11 cellular contexts compared by ENCODE assay signal in the genomic region with DNA sequence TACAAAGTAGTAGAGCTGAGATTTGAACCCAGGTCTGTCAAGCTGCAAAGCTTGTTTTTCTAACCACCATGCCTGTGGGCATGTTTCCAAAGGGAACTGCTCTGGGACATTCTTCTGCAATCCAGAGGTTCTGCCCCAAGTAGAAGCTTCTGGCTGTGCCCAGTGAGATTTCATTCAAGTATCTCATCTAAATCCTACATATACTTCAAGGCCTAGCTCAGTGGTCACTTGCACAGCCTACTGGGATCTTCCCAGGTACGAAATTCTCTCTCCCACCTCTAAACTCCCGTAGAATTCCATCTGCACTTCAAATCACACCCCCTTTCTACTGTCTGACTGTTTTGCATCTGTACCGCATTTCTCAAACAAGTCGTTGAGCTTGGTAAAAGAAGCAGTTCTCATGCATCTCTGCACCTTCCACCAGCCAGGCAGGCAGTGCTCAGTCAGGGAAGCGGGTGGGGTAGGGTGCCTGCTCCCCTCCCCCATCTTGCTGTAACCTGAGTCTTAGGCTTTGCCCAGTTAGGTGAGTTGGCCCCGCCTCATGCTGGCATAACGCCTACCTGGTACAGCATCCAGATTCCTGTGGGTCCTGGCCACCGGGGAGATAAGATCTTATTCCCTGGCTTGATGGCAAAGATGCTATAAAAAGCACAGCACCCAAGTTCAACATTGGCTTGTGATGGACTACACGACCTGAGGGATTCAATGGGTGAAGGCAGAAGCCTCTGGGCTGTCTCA. TPM values are rescaled to one million over a fixed set of nuclear protein-coding genes. Genes with fewer than 3 reads are reported as not detected.
DNase-seq lines count a peak whose midpoint lies in the region; ATAC-seq and TF ChIP-seq lines count a peak whose summit lies in the region.
"Had no signal": no experiment of that assay in that cellular context is flagged by ENCODE, and none has a peak within 500 bp of the region (broad histone marks: within the 10 kb centered on the region; RNA-seq: fewer than 3 reads in every experiment).

No MANE protein-coding gene starts in this region.

- peak; percentile 23 for DNase-seq in NCI-H146 (lab: John Stamatoyannopoulos, UW)
- DNase-seq in NCI-H146 treated with DMSO at 0.1 percent for 48 hours (lab: John Stamatoyannopoulos, UW; ENCODE audit: unreplicated experiment), result no peak
- peak; percentile 30 for DNase-seq in NCI-H345 treated with DMSO at 0.1 percent for 48 hours (lab: John Stamatoyannopoulos, UW; ENCODE audit: unreplicated experiment)
- DNase-seq in iPS-NIHi11 (ENCODE audit: low spot score), result peak; percentile 74
- DNase-seq in stomach, result peak; percentile 97
- DNase-seq in NCI-H1694 (lab: John Stamatoyannopoulos, UW), result no peak
- DNase-seq in Peyer's patch, result no peak
- DNase-seq: activated CD8-positive, alpha-beta T cell treated with anti-CD3 and anti-CD28 coated beads, Interleukin-2, amount 10 ng/mL, durations not matched to agents 7 days and 5 days; midbrain; NCI-H446 had no signal

- TF ChIP-seq CTCF in stomach (IDR thresholded peaks at IDR 0.05) (no peak), Peyer's patch (IDR thresholded peaks at IDR 0.05) (no peak)

- H3K27ac ChIP-seq in stomach, result peak overlapping the region; percentile 5 to 80 (median 38)
- no peak overlapping the region for H3K27ac ChIP-seq in Peyer's patch

- no peak for TF ChIP-seq EP300 in stomach (IDR thresholded peaks at IDR 0.05)

- TF ChIP-seq POLR2A in stomach (IDR thresholded peaks at IDR 0.05) (no peak), Peyer's patch (IDR thresholded peaks at IDR 0.05) (no peak)

- H3K36me3 ChIP-seq in stomach (peaks cover 0 to 17% (median 2%) of the 10 kb centered on the region in 4 donors), Peyer's patch (no peaks in the 10 kb centered on the region)

- H3K9me3 ChIP-seq in stomach, result no peaks in the 10 kb centered on the region
- no peaks in the 10 kb centered on the region for H3K9me3 ChIP-seq in Peyer's patch

- H3K4me3 ChIP-seq in stomach, result no peak overlapping the region
- no peak overlapping the region for H3K4me3 ChIP-seq in Peyer's patch

- ATAC-seq in GM18861 (IDR thresholded peaks at IDR 0.05; ENCODE audit: unreplicated experiment), result no peak

- H3K4me1 ChIP-seq in stomach (peaks cover 89 to 100% (median 96%) of the 10 kb centered on the region in 4 donors), Peyer's patch (peaks cover 10 to 86% (median 15%) of the 10 kb centered on the region in 4 donors)

- intact Hi-C loops in stomach (cut with DNase I; ENCODE audit: low total_unique reads), result no loop called here

- WGBS in stomach, 5 donors, result 27 to 51% (median 46%) methylated on average over 8 to 9 of the region's 9 CpGs

- H3K27me3 ChIP-seq in stomach, result no peaks in the 10 kb centered on the region
- no peaks in the 10 kb centered on the region for H3K27me3 ChIP-seq in Peyer's patch

RNA-seq across cellular contexts. Expression of gene SLC9A1, which starts 13.5 kb away (rescaled TPM):
- 100 to 1,000 TPM in 1 of 5 donors, 10 to 100 TPM in 4; 25.7 to 132 (median 42.0) TPM for total RNA-seq in stomach
- polyA plus RNA-seq in stomach, result 10 to 100 TPM; 16.3 to 27.6 (median 19.2) TPM
- total RNA-seq in Peyer's patch, result 10 to 100 TPM in 3 of 4 donors, 1 to 10 TPM in 1; 5.8 to 68.3 (median 48.2) TPM

Comparison
In these comparisons a context has a peak if more than half of its experiments do, and no peak if none do; other contexts are left out.
1. DNase-seq: peak in NCI-H146 (single experiment), NCI-H345 treated with DMSO at 0.1 percent for 48 hours (single experiment), iPS-NIHi11 (single experiment) and stomach (single experiment); none in NCI-H146 treated with DMSO at 0.1 percent for 48 hours (single experiment), NCI-H1694 (single experiment) and Peyer's patch (0 of 3).
2. H3K27ac ChIP-seq: peak in stomach (5 of 5); none in Peyer's patch (0 of 4).